10 cellular contexts compared by ENCODE assay signal in the genomic region with DNA sequence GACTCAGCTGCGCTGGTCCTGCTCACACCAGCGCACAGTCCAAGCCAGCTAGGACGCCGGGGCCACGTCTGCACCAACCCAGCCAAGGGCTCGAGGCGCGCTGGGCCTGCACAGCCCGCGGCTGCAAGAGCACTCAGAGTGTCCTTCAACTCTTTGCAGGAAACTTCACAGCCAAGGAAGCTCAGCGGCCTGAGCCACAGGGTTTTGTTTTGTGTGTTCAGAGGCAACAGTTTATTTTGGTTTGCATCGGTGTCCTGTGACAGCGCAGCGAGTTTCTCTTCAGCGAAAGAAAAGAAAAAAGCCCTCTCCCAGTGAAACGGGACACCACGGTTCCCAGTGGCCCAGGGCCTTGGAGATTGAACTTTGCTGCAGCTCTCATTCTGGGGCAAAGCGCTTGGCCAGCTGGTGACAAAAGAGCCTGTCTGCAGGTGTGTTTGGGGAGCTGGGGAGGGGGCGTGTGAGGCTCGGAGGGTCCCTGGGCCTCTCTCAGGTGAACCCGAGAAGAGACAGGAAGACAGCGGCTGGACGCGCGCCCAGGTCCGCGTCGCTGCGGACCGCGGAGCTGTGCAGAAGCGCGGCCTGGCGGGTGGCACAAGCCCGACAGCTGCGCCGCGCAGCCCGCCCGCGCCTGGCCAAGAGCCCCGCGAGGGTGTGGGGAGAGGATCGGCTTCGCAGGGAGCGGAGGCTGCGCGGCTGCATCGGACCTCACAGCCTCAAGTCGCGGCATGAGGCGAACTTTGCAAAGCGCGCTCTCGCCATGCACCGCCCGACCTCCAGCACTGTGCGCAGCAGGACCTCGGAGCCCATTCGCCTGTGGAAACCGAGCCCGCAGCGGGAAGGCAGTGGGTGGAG. TPM values are rescaled to one million over a fixed set of nuclear protein-coding genes. Genes with fewer than 3 reads are reported as not detected.
DNase-seq lines count a peak whose midpoint lies in the region; ATAC-seq and TF ChIP-seq lines count a peak whose summit lies in the region.
"Had no signal": no experiment of that assay in that cellular context is flagged by ENCODE, and none has a peak within 500 bp of the region (broad histone marks: within the 10 kb centered on the region; RNA-seq: fewer than 3 reads in every experiment).

No MANE protein-coding gene starts in this region.

- H3K27ac Mint-ChIP-seq in activated T-cell treated with anti-CD3 and anti-CD28 coated beads, Interleukin-2, amount 50 U/mL, for 72 hours: no peak overlapping the region
- H3K27ac Mint-ChIP-seq in activated T-cell treated with anti-CD3 and anti-CD28 coated beads, Interleukin-2, amount 50 U/mL, for 24 hours: no peak overlapping the region
- no peak overlapping the region for H3K27ac Mint-ChIP-seq in CD4-positive, alpha-beta T cell
- H3K27ac Mint-ChIP-seq in Calu3 (ENCODE audit: unreplicated experiment): no peak overlapping the region

- H3K27me3 ChIP-seq in esophagus muscularis mucosa (peaks cover 0 to 44% (median 2%) of the 10 kb centered on the region in 4 donors), uterus (no peaks in the 10 kb centered on the region)
- H3K27me3 ChIP-seq in CD4-positive, alpha-beta T cell (ENCODE audit: control insufficient read depth, insufficient read depth, low read length): peaks cover 51% of the 10 kb centered on the region

- intact Hi-C loops in esophagus muscularis mucosa (cut with DNase I) (no loop called here), mucosa of descending colon (cut with DNase I, micrococcal nuclease) (no loop called here), uterus (cut with DNase I; ENCODE audit: low total_unique reads) (loop anchor here (10.0 kb wide), 2 partner anchors 471 to 709 kb away; no protein-coding TSS in a partner anchor), Calu3 (cut with micrococcal nuclease; ENCODE audit: unreplicated experiment) (loop anchor here (10.0 kb wide), 1 partner anchor 69 kb away; no protein-coding TSS in a partner anchor)
- intact Hi-C loops in CD4-positive, alpha-beta T cell (cut with DNase I, micrococcal nuclease): no loop called here

- TF ChIP-seq POLR2A in esophagus muscularis mucosa (IDR thresholded peaks at IDR 0.05; ENCODE audit: low read depth): no peak
- peak in 1 of 2 donors; percentile 15 for TF ChIP-seq POLR2A in uterus (IDR thresholded peaks at IDR 0.05)

- no peak for TF ChIP-seq CTCF in esophagus muscularis mucosa (IDR thresholded peaks at IDR 0.05)
- TF ChIP-seq CTCF in mucosa of descending colon (IDR thresholded peaks at IDR 0.05): no peak
- no peak for TF ChIP-seq CTCF in uterus (IDR thresholded peaks at IDR 0.05)
- no peak for TF ChIP-seq CTCF in CD4-positive, alpha-beta T cell (IDR thresholded peaks at IDR 0.05)
- TF ChIP-seq CTCF in Calu3 (IDR thresholded peaks at IDR 0.05; ENCODE audit: unreplicated experiment): no peak

- H3K4me1 Mint-ChIP-seq in activated T-cell treated with anti-CD3 and anti-CD28 coated beads, Interleukin-2, amount 50 U/mL, for 72 hours (ENCODE audit: low read depth): no peaks in the 10 kb centered on the region
- peaks cover 6% of the 10 kb centered on the region for H3K4me1 Mint-ChIP-seq in activated T-cell treated with anti-CD3 and anti-CD28 coated beads, Interleukin-2, amount 50 U/mL, for 24 hours (ENCODE audit: low read depth)
- H3K4me1 Mint-ChIP-seq in CD4-positive, alpha-beta T cell (ENCODE audit: low read depth): peaks cover 4% of the 10 kb centered on the region
- no peaks in the 10 kb centered on the region for H3K4me1 Mint-ChIP-seq in Calu3 (ENCODE audit: low read depth, unreplicated experiment)

- DNase-seq in activated T-cell treated with anti-CD3 and anti-CD28 coated beads, Interleukin-2, amount 50 U/mL, for 72 hours: no peak
- no peak for DNase-seq in activated T-cell treated with anti-CD3 and anti-CD28 coated beads, Interleukin-2, amount 50 U/mL, for 24 hours
- DNase-seq in esophagus muscularis mucosa (ENCODE audit: extremely low spot score) (no peak), mucosa of descending colon (peak in 2 of 3 donors; percentile 20 to 41), uterus (peak; percentile 30 to 48), cerebellar nuclear complex (lab: John Stamatoyannopoulos, UW) (no peak), Calu3 (no peak)
- DNase-seq in CD4-positive, alpha-beta T cell: no peak
- DNase-seq: T-helper 9 cell had no signal

- H3K4me1 ChIP-seq in esophagus muscularis mucosa: peaks cover 4 to 59% (median 48%) of the 10 kb centered on the region in 4 donors
- no peaks in the 10 kb centered on the region for H3K4me1 ChIP-seq in mucosa of descending colon (ENCODE audit: low read depth)
- peaks cover 0 to 14% of the 10 kb centered on the region in 2 donors for H3K4me1 ChIP-seq in uterus

- peak overlapping the region; percentile 62 to 81 (median 76) for H3K27ac ChIP-seq in esophagus muscularis mucosa (replicated peaks in 1 of 4)
- H3K27ac ChIP-seq in uterus: peak overlapping the region; percentile 85 to 88
- no peak overlapping the region for H3K27ac ChIP-seq in CD4-positive, alpha-beta T cell (ENCODE audit: low read depth, low read length)
- H3K27ac ChIP-seq: HL-60 had no signal

- no TSS peak for BruUV-seq in Calu3 (replicated peaks; lab: Mats Ljungman, UMichigan)

- 17% methylated on average over 22 of the region's 63 CpGs for WGBS in esophagus muscularis mucosa

- peaks cover 0 to 1% of the 10 kb centered on the region in 2 donors for H3K36me3 Mint-ChIP-seq in activated T-cell treated with anti-CD3 and anti-CD28 coated beads, Interleukin-2, amount 50 U/mL, for 72 hours (ENCODE audit: insufficient read depth in 2 of 2)
- no peaks in the 10 kb centered on the region for H3K36me3 Mint-ChIP-seq in activated T-cell treated with anti-CD3 and anti-CD28 coated beads, Interleukin-2, amount 50 U/mL, for 24 hours (ENCODE audit: low read depth)
- no peaks in the 10 kb centered on the region for H3K36me3 Mint-ChIP-seq in CD4-positive, alpha-beta T cell (ENCODE audit: low read depth)
- no peaks in the 10 kb centered on the region for H3K36me3 Mint-ChIP-seq in Calu3 (ENCODE audit: insufficient read depth, unreplicated experiment)

- H3K9me3 ChIP-seq in esophagus muscularis mucosa: no peaks in the 10 kb centered on the region
- H3K9me3 ChIP-seq in mucosa of descending colon: no peaks in the 10 kb centered on the region
- no peaks in the 10 kb centered on the region for H3K9me3 ChIP-seq in uterus
- H3K9me3 ChIP-seq in CD4-positive, alpha-beta T cell (ENCODE audit: control insufficient read depth, low read length): no peaks in the 10 kb centered on the region

- peaks cover 30% of the 10 kb centered on the region for H3K27me3 Mint-ChIP-seq in activated T-cell treated with anti-CD3 and anti-CD28 coated beads, Interleukin-2, amount 50 U/mL, for 72 hours (ENCODE audit: low read depth)
- H3K27me3 Mint-ChIP-seq in activated T-cell treated with anti-CD3 and anti-CD28 coated beads, Interleukin-2, amount 50 U/mL, for 24 hours: peaks cover 50% of the 10 kb centered on the region
- H3K27me3 Mint-ChIP-seq in CD4-positive, alpha-beta T cell: peaks cover 57% of the 10 kb centered on the region
- H3K27me3 Mint-ChIP-seq in Calu3 (ENCODE audit: unreplicated experiment): peaks cover 36% of the 10 kb centered on the region

- H3K4me3 Mint-ChIP-seq in activated T-cell treated with anti-CD3 and anti-CD28 coated beads, Interleukin-2, amount 50 U/mL, for 72 hours: peak overlapping the region; percentile 9 to 32
- no peak overlapping the region for H3K4me3 Mint-ChIP-seq in activated T-cell treated with anti-CD3 and anti-CD28 coated beads, Interleukin-2, amount 50 U/mL, for 24 hours
- no peak overlapping the region for H3K4me3 Mint-ChIP-seq in CD4-positive, alpha-beta T cell
- H3K4me3 Mint-ChIP-seq in Calu3 (ENCODE audit: low read depth, unreplicated experiment): no peak overlapping the region

- TF ChIP-seq EP300 in esophagus muscularis mucosa (IDR thresholded peaks at IDR 0.05): no peak

- peak overlapping the region; percentile 61 to 74 (median 66) for H3K4me3 ChIP-seq in esophagus muscularis mucosa
- peak overlapping the region; percentile 21 for H3K4me3 ChIP-seq in mucosa of descending colon
- H3K4me3 ChIP-seq in uterus: peak overlapping the region; percentile 66 to 77

- H3K9me3 Mint-ChIP-seq in activated T-cell treated with anti-CD3 and anti-CD28 coated beads, Interleukin-2, amount 50 U/mL, for 72 hours: no peaks in the 10 kb centered on the region
- H3K9me3 Mint-ChIP-seq in activated T-cell treated with anti-CD3 and anti-CD28 coated beads, Interleukin-2, amount 50 U/mL, for 24 hours: no peaks in the 10 kb centered on the region
- H3K9me3 Mint-ChIP-seq in CD4-positive, alpha-beta T cell: no peaks in the 10 kb centered on the region
- no peaks in the 10 kb centered on the region for H3K9me3 Mint-ChIP-seq in Calu3 (ENCODE audit: low read depth, unreplicated experiment)

- ATAC-seq in activated T-cell treated with anti-CD3 and anti-CD28 coated beads, Interleukin-2, amount 50 U/mL, for 72 hours (replicated peaks in 1 of 2): peak; percentile 15 to 30
- peak; percentile 52 for ATAC-seq in mucosa of descending colon
- no peak for ATAC-seq in CD4-positive, alpha-beta T cell (ENCODE audit: poor library complexity)

- CTCF ChIA-PET in CD4-positive, alpha-beta T cell (lab: Charles Lee): no interaction called here
- CTCF ChIA-PET in Calu3 (lab: Charles Lee): no interaction called here

- peaks cover 0 to 6% (median 5%) of the 10 kb centered on the region in 4 donors for H3K36me3 ChIP-seq in esophagus muscularis mucosa
- no peaks in the 10 kb centered on the region for H3K36me3 ChIP-seq in mucosa of descending colon (ENCODE audit: low read depth)
- H3K36me3 ChIP-seq in uterus: no peaks in the 10 kb centered on the region

- POLR2A ChIA-PET in CD4-positive, alpha-beta T cell (lab: Charles Lee): no interaction called here

RNA-seq across cellular contexts. Expression of a gene that starts 0.9 kb away (rescaled TPM):
- not detected for total RNA-seq in activated T-cell treated with anti-CD3 and anti-CD28 coated beads, Interleukin-2, amount 50 U/mL, for 72 hours
- total RNA-seq in esophagus muscularis mucosa: 10 to 100 TPM; 47.9 to 88.8 (median 51.8) TPM
- 10 to 100 TPM; 17.1 to 97.8 (median 51.3) TPM for total RNA-seq in mucosa of descending colon
- total RNA-seq in uterus: 100 to 1,000 TPM in 2 of 4 donors, 10 to 100 TPM in 2; 44.8 to 146 (median 97.5) TPM
- not detected for total RNA-seq in CD4-positive, alpha-beta T cell
- not detected in 2 replicates for total RNA-seq in Calu3 (2022)

Comparison
In these comparisons a context has a peak if more than half of its experiments do, and no peak if none do; other contexts are left out.
1. H3K4me3 Mint-ChIP-seq: peak in activated T-cell treated with anti-CD3 and anti-CD28 coated beads, Interleukin-2, amount 50 U/mL, for 72 hours (2 of 2); none in activated T-cell treated with anti-CD3 and anti-CD28 coated beads, Interleukin-2, amount 50 U/mL, for 24 hours (single experiment), CD4-positive, alpha-beta T cell (single experiment) and Calu3 (single experiment).
2. DNase-seq: peak in mucosa of descending colon (2 of 3) and uterus (2 of 2); none in activated T-cell treated with anti-CD3 and anti-CD28 coated beads, Interleukin-2, amount 50 U/mL, for 72 hours (0 of 2), activated T-cell treated with anti-CD3 and anti-CD28 coated beads, Interleukin-2, amount 50 U/mL, for 24 hours (single experiment), esophagus muscularis mucosa (single experiment), cerebellar nuclear complex (0 of 2), CD4-positive, alpha-beta T cell (0 of 10) and Calu3 (single experiment).
3. H3K4me3 ChIP-seq: peak in every context shown above with its lines; median percentile 72 in uterus; 66 in esophagus muscularis mucosa; 21 in mucosa of descending colon.
4. RNA of a gene that starts 0.9 kb away (total RNA-seq): 44.8 to 146 TPM in uterus, 47.9 to 88.8 TPM in esophagus muscularis mucosa and 17.1 to 97.8 TPM in mucosa of descending colon; not detected in Calu3, not detected in activated T-cell treated with anti-CD3 and anti-CD28 coated beads, Interleukin-2, amount 50 U/mL, for 72 hours and not detected in CD4-positive, alpha-beta T cell; every median in the first group is over 10 times any median in the second.
5. intact Hi-C loops: an anchor here in uterus (10.0 kb wide) and Calu3 (10.0 kb wide); none called in esophagus muscularis mucosa, mucosa of descending colon and CD4-positive, alpha-beta T cell.